Comparison of ENCODE assay signal across 12 cellular contexts in genomic region chr9:83154821-83155220, GRCh38.
DNase-seq lines count a peak whose midpoint lies in the region; ATAC-seq, FAIRE-seq and TF ChIP-seq lines count a peak whose summit lies in the region.
"Had no signal": no experiment of that assay in that cellular context is flagged by ENCODE, and none has a peak within 500 bp of the region (broad histone marks: within the 10 kb centered on the region; RNA-seq: fewer than 3 reads in every experiment).

No MANE protein-coding gene starts in this region.

- DNase-seq in LHCN-M2 (ENCODE audit: low read depth) (peak; percentile 22), fibroblast of the aortic adventitia (ENCODE audit: low read depth) (peak; percentile 4), D721Med (ENCODE audit: insufficient read length, low spot score) (no peak), NCI-H774 (lab: John Stamatoyannopoulos, UW) (no peak)
- DNase-seq: DMS153, H9, NCI-H1694, uterus had no signal

- no peak for FAIRE-seq in D721Med (lab: Jason Lieb, UNC)
- FAIRE-seq: HTR-8/SVneo had no signal

- TF ChIP-seq CTCF in fibroblast of the aortic adventitia (IDR thresholded peaks at IDR 0.05; ENCODE audit: insufficient read depth, low read length) (no peak), D721Med (IDR thresholded peaks at IDR 0.05; ENCODE audit: insufficient read depth, missing control alignments) (no peak)

- no peak overlapping the region for H3K4me3 ChIP-seq in fibroblast of the aortic adventitia (ENCODE audit: low read depth, low read length)
- H3K4me3 ChIP-seq: uterus had no signal

- ATAC-seq in GM21447 (IDR thresholded peaks at IDR 0.05; ENCODE audit: unreplicated experiment) (peak; percentile 30), HG03280 (IDR thresholded peaks at IDR 0.05; ENCODE audit: unreplicated experiment) (no peak), HG02970 (IDR thresholded peaks at IDR 0.05; ENCODE audit: low FRiP score, unreplicated experiment) (no peak)

Comparison
In these comparisons a context has a peak if more than half of its experiments do, and no peak if none do; other contexts are left out.
1. DNase-seq: peak in LHCN-M2 (single experiment) and fibroblast of the aortic adventitia (single experiment); none in D721Med (single experiment) and NCI-H774 (single experiment).